ENCODE assay signal across 1 cellular context in the genomic region with DNA sequence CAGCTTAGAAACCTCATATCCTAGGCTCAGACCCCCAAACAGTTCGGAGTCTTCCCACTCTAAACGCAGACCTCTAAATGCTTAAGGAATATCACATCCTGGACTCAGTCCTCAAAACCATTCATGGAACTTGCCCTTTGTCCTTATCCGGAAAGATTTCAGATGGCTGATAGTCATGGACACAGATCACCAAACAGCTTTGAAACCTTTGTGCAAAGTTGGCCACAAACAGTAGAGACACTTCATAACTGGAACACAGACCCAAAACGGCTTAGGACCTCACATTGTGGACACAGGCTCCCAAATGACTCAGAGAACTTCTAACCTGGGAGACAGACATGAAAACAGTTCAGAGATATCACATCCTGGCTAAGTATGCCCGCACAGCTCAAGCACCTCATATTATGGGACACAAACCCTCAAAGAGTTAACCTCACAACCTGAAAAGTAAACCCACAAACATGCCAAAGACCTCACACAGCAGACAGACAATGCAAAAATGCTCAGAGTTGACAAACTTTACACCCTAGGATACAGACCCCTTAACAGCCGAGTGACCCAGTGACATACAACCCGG.
TF ChIP-seq lines count a peak whose summit lies in the region.

No MANE protein-coding gene starts in this region.

TF ChIP-seq in HepG2, 621 proteins besides CTCF, POLR2A, EP300 and RAD21 (continues in another document):
- no peak for TF ChIP-seq ZNF577 (CRISPR knock-in tag; IDR thresholded peaks at IDR 0.05; ENCODE audit: borderline replicate concordance, low read depth)
- no peak for TF ChIP-seq TCF7 (IDR thresholded peaks at IDR 0.05; ENCODE audit: low read depth)
- TF ChIP-seq, protein P1, sequence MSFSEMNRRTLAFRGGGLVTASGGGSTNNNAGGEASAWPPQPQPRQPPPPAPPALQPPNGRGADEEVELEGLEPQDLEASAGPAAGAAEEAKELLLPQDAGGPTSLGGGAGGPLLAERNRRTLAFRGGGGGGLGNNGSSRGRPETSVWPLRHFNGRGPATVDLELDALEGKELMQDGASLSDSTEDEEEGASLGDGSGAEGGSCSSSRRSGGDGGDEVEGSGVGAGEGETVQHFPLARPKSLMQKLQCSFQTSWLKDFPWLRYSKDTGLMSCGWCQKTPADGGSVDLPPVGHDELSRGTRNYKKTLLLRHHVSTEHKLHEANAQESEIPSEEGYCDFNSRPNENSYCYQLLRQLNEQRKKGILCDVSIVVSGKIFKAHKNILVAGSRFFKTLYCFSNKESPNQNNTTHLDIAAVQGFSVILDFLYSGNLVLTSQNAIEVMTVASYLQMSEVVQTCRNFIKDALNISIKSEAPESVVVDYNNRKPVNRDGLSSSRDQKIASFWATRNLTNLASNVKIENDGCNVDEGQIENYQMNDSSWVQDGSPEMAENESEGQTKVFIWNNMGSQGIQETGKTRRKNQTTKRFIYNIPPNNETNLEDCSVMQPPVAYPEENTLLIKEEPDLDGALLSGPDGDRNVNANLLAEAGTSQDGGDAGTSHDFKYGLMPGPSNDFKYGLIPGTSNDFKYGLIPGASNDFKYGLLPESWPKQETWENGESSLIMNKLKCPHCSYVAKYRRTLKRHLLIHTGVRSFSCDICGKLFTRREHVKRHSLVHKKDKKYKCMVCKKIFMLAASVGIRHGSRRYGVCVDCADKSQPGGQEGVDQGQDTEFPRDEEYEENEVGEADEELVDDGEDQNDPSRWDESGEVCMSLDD (CRISPR knock-in tag; IDR thresholded peaks at IDR 0.05; ENCODE audit: borderline replicate concordance): no peak
- TF ChIP-seq KMT2B (CRISPR knock-in tag; IDR thresholded peaks at IDR 0.05): no peak
- TF ChIP-seq, protein P2, sequence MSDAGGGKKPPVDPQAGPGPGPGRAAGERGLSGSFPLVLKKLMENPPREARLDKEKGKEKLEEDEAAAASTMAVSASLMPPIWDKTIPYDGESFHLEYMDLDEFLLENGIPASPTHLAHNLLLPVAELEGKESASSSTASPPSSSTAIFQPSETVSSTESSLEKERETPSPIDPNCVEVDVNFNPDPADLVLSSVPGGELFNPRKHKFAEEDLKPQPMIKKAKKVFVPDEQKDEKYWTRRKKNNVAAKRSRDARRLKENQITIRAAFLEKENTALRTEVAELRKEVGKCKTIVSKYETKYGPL (CRISPR knock-in tag; IDR thresholded peaks at IDR 0.05): no peak
- no peak for TF ChIP-seq ZKSCAN5 (CRISPR knock-in tag; IDR thresholded peaks at IDR 0.05)
- no peak for TF ChIP-seq ZNF24 (IDR thresholded peaks at IDR 0.05)
- no peak for TF ChIP-seq GTF3A (CRISPR knock-in tag; conservative IDR thresholded peaks at IDR 0.05)
- TF ChIP-seq ZSCAN29 (CRISPR knock-in tag; conservative IDR thresholded peaks at IDR 0.05): 0 out of 2 replicates have a peak, but pooled peaks have one; percentile 47
- peak; percentile 26; the same call in 1 of the 2 replicates for TF ChIP-seq ETV5 (CRISPR knock-in tag; IDR thresholded peaks at IDR 0.05; ENCODE audit: borderline replicate concordance)
- TF ChIP-seq GZF1 (CRISPR knock-in tag; IDR thresholded peaks at IDR 0.05): no peak
- 0 out of 2 replicates have a peak, but pooled peaks have one; percentile 43 for TF ChIP-seq MED1 (CRISPR knock-in tag; IDR thresholded peaks at IDR 0.05)
- TF ChIP-seq, protein P3, sequence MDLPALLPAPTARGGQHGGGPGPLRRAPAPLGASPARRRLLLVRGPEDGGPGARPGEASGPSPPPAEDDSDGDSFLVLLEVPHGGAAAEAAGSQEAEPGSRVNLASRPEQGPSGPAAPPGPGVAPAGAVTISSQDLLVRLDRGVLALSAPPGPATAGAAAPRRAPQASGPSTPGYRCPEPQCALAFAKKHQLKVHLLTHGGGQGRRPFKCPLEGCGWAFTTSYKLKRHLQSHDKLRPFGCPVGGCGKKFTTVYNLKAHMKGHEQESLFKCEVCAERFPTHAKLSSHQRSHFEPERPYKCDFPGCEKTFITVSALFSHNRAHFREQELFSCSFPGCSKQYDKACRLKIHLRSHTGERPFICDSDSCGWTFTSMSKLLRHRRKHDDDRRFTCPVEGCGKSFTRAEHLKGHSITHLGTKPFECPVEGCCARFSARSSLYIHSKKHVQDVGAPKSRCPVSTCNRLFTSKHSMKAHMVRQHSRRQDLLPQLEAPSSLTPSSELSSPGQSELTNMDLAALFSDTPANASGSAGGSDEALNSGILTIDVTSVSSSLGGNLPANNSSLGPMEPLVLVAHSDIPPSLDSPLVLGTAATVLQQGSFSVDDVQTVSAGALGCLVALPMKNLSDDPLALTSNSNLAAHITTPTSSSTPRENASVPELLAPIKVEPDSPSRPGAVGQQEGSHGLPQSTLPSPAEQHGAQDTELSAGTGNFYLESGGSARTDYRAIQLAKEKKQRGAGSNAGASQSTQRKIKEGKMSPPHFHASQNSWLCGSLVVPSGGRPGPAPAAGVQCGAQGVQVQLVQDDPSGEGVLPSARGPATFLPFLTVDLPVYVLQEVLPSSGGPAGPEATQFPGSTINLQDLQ (CRISPR knock-in tag; IDR thresholded peaks at IDR 0.05): no peak
- TF ChIP-seq ZNF652 (CRISPR knock-in tag; IDR thresholded peaks at IDR 0.05; ENCODE audit: borderline replicate concordance, low read depth): peak; percentile 78
- TF ChIP-seq ZNF737 (CRISPR knock-in tag; IDR thresholded peaks at IDR 0.05; ENCODE audit: borderline replicate concordance): no peak
- TF ChIP-seq, protein P4, sequence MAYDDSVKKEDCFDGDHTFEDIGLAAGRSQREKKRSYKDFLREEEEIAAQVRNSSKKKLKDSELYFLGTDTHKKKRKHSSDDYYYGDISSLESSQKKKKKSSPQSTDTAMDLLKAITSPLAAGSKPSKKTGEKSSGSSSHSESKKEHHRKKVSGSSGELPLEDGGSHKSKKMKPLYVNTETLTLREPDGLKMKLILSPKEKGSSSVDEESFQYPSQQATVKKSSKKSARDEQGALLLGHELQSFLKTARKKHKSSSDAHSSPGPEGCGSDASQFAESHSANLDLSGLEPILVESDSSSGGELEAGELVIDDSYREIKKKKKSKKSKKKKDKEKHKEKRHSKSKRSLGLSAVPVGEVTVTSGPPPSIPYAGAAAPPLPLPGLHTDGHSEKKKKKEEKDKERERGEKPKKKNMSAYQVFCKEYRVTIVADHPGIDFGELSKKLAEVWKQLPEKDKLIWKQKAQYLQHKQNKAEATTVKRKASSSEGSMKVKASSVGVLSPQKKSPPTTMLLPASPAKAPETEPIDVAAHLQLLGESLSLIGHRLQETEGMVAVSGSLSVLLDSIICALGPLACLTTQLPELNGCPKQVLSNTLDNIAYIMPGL (CRISPR knock-in tag; IDR thresholded peaks at IDR 0.05; ENCODE audit: borderline replicate concordance in 1 of 2, low read depth in 1 of 2): 0 out of 4 replicates have a peak, but pooled peaks of 1 of the 2 experiments have one; percentile 20
- TF ChIP-seq GATAD1 (CRISPR knock-in tag; IDR thresholded peaks at IDR 0.05): no peak
- peak; percentile 62 for TF ChIP-seq HNF4A (CRISPR knock-in tag; IDR thresholded peaks at IDR 0.05)
- no peak for TF ChIP-seq JDP2 (CRISPR knock-in tag; IDR thresholded peaks at IDR 0.05; ENCODE audit: borderline replicate concordance)
- TF ChIP-seq ZNF17 (CRISPR knock-in tag; IDR thresholded peaks at IDR 0.05): no peak
- TF ChIP-seq ZNF224 (CRISPR knock-in tag; IDR thresholded peaks at IDR 0.05): no peak
- no peak for TF ChIP-seq SRSF1 (optimal IDR thresholded peaks at IDR 0.05; ENCODE audit: low read depth, low read length)
- no peak for TF ChIP-seq ISL2 (CRISPR knock-in tag; IDR thresholded peaks at IDR 0.05)
- no peak for TF ChIP-seq ZNF773 (CRISPR knock-in tag; IDR thresholded peaks at IDR 0.05; ENCODE audit: borderline replicate concordance)
- TF ChIP-seq, protein P5, sequence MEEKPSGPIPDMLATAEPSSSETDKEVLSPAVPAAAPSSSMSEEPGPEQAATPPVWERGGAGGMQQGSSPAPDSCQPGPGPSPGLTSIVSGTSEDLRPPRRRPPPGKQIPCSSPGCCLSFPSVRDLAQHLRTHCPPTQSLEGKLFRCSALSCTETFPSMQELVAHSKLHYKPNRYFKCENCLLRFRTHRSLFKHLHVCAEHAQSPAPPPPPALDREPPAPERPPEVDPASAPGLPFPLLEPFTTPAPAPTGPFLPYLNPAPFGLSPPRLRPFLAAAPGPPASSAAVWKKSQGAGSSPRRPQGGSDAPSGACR (CRISPR knock-in tag; IDR thresholded peaks at IDR 0.05): no peak
- no peak for TF ChIP-seq U2AF2 (IDR thresholded peaks at IDR 0.05; ENCODE audit: low read depth, low read length)
- no peak for TF ChIP-seq ELF4 (CRISPR knock-in tag; IDR thresholded peaks at IDR 0.05; ENCODE audit: borderline replicate concordance)
- TF ChIP-seq, protein P6, sequence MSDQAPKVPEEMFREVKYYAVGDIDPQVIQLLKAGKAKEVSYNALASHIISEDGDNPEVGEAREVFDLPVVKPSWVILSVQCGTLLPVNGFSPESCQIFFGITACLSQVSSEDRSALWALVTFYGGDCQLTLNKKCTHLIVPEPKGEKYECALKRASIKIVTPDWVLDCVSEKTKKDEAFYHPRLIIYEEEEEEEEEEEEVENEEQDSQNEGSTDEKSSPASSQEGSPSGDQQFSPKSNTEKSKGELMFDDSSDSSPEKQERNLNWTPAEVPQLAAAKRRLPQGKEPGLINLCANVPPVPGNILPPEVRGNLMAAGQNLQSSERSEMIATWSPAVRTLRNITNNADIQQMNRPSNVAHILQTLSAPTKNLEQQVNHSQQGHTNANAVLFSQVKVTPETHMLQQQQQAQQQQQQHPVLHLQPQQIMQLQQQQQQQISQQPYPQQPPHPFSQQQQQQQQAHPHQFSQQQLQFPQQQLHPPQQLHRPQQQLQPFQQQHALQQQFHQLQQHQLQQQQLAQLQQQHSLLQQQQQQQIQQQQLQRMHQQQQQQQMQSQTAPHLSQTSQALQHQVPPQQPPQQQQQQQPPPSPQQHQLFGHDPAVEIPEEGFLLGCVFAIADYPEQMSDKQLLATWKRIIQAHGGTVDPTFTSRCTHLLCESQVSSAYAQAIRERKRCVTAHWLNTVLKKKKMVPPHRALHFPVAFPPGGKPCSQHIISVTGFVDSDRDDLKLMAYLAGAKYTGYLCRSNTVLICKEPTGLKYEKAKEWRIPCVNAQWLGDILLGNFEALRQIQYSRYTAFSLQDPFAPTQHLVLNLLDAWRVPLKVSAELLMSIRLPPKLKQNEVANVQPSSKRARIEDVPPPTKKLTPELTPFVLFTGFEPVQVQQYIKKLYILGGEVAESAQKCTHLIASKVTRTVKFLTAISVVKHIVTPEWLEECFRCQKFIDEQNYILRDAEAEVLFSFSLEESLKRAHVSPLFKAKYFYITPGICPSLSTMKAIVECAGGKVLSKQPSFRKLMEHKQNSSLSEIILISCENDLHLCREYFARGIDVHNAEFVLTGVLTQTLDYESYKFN (CRISPR knock-in tag; conservative IDR thresholded peaks at IDR 0.05): peak; percentile 44
- TF ChIP-seq, protein P7, sequence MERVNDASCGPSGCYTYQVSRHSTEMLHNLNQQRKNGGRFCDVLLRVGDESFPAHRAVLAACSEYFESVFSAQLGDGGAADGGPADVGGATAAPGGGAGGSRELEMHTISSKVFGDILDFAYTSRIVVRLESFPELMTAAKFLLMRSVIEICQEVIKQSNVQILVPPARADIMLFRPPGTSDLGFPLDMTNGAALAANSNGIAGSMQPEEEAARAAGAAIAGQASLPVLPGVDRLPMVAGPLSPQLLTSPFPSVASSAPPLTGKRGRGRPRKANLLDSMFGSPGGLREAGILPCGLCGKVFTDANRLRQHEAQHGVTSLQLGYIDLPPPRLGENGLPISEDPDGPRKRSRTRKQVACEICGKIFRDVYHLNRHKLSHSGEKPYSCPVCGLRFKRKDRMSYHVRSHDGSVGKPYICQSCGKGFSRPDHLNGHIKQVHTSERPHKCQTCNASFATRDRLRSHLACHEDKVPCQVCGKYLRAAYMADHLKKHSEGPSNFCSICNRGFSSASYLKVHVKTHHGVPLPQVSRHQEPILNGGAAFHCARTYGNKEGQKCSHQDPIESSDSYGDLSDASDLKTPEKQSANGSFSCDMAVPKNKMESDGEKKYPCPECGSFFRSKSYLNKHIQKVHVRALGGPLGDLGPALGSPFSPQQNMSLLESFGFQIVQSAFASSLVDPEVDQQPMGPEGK (CRISPR knock-in tag; IDR thresholded peaks at IDR 0.05): no peak
- TF ChIP-seq, protein P8, sequence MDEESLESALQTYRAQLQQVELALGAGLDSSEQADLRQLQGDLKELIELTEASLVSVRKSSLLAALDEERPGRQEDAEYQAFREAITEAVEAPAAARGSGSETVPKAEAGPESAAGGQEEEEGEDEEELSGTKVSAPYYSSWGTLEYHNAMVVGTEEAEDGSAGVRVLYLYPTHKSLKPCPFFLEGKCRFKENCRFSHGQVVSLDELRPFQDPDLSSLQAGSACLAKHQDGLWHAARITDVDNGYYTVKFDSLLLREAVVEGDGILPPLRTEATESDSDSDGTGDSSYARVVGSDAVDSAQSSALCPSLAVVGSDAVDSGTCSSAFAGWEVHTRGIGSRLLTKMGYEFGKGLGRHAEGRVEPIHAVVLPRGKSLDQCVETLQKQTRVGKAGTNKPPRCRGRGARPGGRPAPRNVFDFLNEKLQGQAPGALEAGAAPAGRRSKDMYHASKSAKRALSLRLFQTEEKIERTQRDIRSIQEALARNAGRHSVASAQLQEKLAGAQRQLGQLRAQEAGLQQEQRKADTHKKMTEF (CRISPR knock-in tag; IDR thresholded peaks at IDR 0.05): no peak
- TF ChIP-seq LCORL (IDR thresholded peaks at IDR 0.05): no peak
- 0 out of 2 replicates have a peak, but pooled peaks have one; percentile 18 for TF ChIP-seq LCORL (CRISPR knock-in tag; IDR thresholded peaks at IDR 0.05)
- TF ChIP-seq, protein P9, sequence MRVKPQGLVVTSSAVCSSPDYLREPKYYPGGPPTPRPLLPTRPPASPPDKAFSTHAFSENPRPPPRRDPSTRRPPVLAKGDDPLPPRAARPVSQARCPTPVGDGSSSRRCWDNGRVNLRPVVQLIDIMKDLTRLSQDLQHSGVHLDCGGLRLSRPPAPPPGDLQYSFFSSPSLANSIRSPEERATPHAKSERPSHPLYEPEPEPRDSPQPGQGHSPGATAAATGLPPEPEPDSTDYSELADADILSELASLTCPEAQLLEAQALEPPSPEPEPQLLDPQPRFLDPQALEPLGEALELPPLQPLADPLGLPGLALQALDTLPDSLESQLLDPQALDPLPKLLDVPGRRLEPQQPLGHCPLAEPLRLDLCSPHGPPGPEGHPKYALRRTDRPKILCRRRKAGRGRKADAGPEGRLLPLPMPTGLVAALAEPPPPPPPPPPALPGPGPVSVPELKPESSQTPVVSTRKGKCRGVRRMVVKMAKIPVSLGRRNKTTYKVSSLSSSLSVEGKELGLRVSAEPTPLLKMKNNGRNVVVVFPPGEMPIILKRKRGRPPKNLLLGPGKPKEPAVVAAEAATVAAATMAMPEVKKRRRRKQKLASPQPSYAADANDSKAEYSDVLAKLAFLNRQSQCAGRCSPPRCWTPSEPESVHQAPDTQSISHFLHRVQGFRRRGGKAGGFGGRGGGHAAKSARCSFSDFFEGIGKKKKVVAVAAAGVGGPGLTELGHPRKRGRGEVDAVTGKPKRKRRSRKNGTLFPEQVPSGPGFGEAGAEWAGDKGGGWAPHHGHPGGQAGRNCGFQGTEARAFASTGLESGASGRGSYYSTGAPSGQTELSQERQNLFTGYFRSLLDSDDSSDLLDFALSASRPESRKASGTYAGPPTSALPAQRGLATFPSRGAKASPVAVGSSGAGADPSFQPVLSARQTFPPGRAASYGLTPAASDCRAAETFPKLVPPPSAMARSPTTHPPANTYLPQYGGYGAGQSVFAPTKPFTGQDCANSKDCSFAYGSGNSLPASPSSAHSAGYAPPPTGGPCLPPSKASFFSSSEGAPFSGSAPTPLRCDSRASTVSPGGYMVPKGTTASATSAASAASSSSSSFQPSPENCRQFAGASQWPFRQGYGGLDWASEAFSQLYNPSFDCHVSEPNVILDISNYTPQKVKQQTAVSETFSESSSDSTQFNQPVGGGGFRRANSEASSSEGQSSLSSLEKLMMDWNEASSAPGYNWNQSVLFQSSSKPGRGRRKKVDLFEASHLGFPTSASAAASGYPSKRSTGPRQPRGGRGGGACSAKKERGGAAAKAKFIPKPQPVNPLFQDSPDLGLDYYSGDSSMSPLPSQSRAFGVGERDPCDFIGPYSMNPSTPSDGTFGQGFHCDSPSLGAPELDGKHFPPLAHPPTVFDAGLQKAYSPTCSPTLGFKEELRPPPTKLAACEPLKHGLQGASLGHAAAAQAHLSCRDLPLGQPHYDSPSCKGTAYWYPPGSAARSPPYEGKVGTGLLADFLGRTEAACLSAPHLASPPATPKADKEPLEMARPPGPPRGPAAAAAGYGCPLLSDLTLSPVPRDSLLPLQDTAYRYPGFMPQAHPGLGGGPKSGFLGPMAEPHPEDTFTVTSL (CRISPR knock-in tag; IDR thresholded peaks at IDR 0.05; ENCODE audit: borderline replicate concordance): no peak
